9 cellular contexts compared by ENCODE assay signal in the genomic region with DNA sequence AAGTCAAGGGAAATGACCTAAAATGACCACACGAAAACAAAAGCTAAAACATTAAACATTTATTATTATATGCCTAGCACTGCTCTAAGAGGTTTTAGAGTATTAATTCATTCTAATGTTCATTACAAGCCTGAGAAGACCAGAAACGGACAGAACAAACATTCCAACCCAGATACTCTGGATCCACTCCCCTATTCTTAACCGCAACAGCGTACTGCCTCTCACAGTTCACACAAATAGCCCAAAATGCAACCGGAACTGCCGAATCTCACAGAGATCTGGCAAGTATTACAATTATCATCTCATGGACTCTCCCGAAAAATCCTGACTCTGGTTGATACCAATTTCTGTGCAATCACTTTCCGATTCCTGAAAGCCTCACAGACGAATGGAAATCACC. TPM values are rescaled to one million over a fixed set of nuclear protein-coding genes. Genes with fewer than 3 reads are reported as not detected.
DNase-seq lines count a peak whose midpoint lies in the region; ATAC-seq and TF ChIP-seq lines count a peak whose summit lies in the region.
"Had no signal": no experiment of that assay in that cellular context is flagged by ENCODE, and none has a peak within 500 bp of the region (broad histone marks: within the 10 kb centered on the region; RNA-seq: fewer than 3 reads in every experiment).

No MANE protein-coding gene starts in this region.

- 89% methylated on average over 9 of the region's 9 CpGs for WGBS in right cardiac atrium

- H3K36me3 Mint-ChIP-seq in activated naive CD4-positive, alpha-beta T cell treated with anti-CD3 and anti-CD28 coated beads, Interleukin-2, amount 50 U/mL, for 24 hours: peaks cover 31% of the 10 kb centered on the region
- H3K36me3 Mint-ChIP-seq in stimulated activated naive B cell treated with anti-CD40 and anti-IgM and Interleukin-4, amounts not matched to agents 10 μg/mL and 1 μg/mL and 100 μg/mL, for 72 hours: peaks cover 25 to 30% of the 10 kb centered on the region in 2 donors

- H3K4me3 ChIP-seq in WERI-Rb-1 (ENCODE audit: low read depth, low read length) (peak overlapping the region; percentile 66), right cardiac atrium (ENCODE audit: low read length) (peak overlapping the region; percentile 54)

- H3K9me3 ChIP-seq in WERI-Rb-1 (ENCODE audit: severe bottlenecking): peaks cover 2% of the 10 kb centered on the region
- no peaks in the 10 kb centered on the region for H3K9me3 ChIP-seq in right cardiac atrium (ENCODE audit: control insufficient read depth, low read length)

- peaks cover 25% of the 10 kb centered on the region for H3K9me3 Mint-ChIP-seq in activated naive CD4-positive, alpha-beta T cell treated with anti-CD3 and anti-CD28 coated beads, Interleukin-2, amount 50 U/mL, for 24 hours
- peaks cover 10 to 12% of the 10 kb centered on the region in 2 donors for H3K9me3 Mint-ChIP-seq in stimulated activated naive B cell treated with anti-CD40 and anti-IgM and Interleukin-4, amounts not matched to agents 10 μg/mL and 1 μg/mL and 100 μg/mL, for 72 hours

- H3K4me1 ChIP-seq in right cardiac atrium (ENCODE audit: control insufficient read depth, insufficient read depth, low read length): peaks cover 2% of the 10 kb centered on the region

- ATAC-seq in right cardiac atrium: no peak
- no peak for ATAC-seq in stimulated activated naive B cell treated with anti-CD40 and anti-IgM and Interleukin-4, amounts not matched to agents 10 μg/mL and 1 μg/mL and 100 μg/mL, for 72 hours (replicated peaks)
- no peak for ATAC-seq in sciatic nerve
- no peak for ATAC-seq in GM19324 (IDR thresholded peaks at IDR 0.05; ENCODE audit: low FRiP score, unreplicated experiment)

- no peaks in the 10 kb centered on the region for H3K27me3 ChIP-seq in WERI-Rb-1 (ENCODE audit: insufficient read depth, low read depth, severe bottlenecking)
- H3K27me3 ChIP-seq in right cardiac atrium (ENCODE audit: control insufficient read depth, insufficient read depth): no peaks in the 10 kb centered on the region

- peaks cover 3% of the 10 kb centered on the region for H3K36me3 ChIP-seq in WERI-Rb-1

- intact Hi-C loops in right cardiac atrium (cut with DNase I) (loop anchor here in 1 of 4 donors (10.0 kb wide), 1 partner anchor 80 kb away; a partner anchor contains a TSS), sciatic nerve (cut with DNase I) (no loop called here)

- peaks cover 61% of the 10 kb centered on the region for H3K4me1 Mint-ChIP-seq in activated naive CD4-positive, alpha-beta T cell treated with anti-CD3 and anti-CD28 coated beads, Interleukin-2, amount 50 U/mL, for 24 hours
- H3K4me1 Mint-ChIP-seq in stimulated activated naive B cell treated with anti-CD40 and anti-IgM and Interleukin-4, amounts not matched to agents 10 μg/mL and 1 μg/mL and 100 μg/mL, for 72 hours: peaks cover 18 to 50% of the 10 kb centered on the region in 2 donors

- H3K27me3 Mint-ChIP-seq in activated naive CD4-positive, alpha-beta T cell treated with anti-CD3 and anti-CD28 coated beads, Interleukin-2, amount 50 U/mL, for 24 hours: no peaks in the 10 kb centered on the region
- peaks cover 3 to 5% of the 10 kb centered on the region in 2 donors for H3K27me3 Mint-ChIP-seq in stimulated activated naive B cell treated with anti-CD40 and anti-IgM and Interleukin-4, amounts not matched to agents 10 μg/mL and 1 μg/mL and 100 μg/mL, for 72 hours

- DNase-seq in activated naive CD4-positive, alpha-beta T cell (lab: John Stamatoyannopoulos, UW): no peak
- DNase-seq in WERI-Rb-1 (no peak), right cardiac atrium (no peak), sciatic nerve (ENCODE audit: low spot score) (no peak)
- DNase-seq in stimulated activated naive B cell treated with anti-CD40 and anti-IgM and Interleukin-4, amounts not matched to agents 10 μg/mL and 1 μg/mL and 100 μg/mL, for 72 hours: no peak
- no peak for DNase-seq in activated CD4-positive, CD25-positive, alpha-beta regulatory T cell treated with anti-CD3 and anti-CD28 coated beads, Interleukin-2, amount 50 U/mL, for 72 hours
- DNase-seq: NCI-H1694 had no signal

- peak overlapping the region; percentile 99 for H3K4me3 Mint-ChIP-seq in activated naive CD4-positive, alpha-beta T cell treated with anti-CD3 and anti-CD28 coated beads, Interleukin-2, amount 50 U/mL, for 24 hours
- peak overlapping the region; percentile 97 for H3K4me3 Mint-ChIP-seq in stimulated activated naive B cell treated with anti-CD40 and anti-IgM and Interleukin-4, amounts not matched to agents 10 μg/mL and 1 μg/mL and 100 μg/mL, for 72 hours

- H3K27ac Mint-ChIP-seq in activated naive CD4-positive, alpha-beta T cell treated with anti-CD3 and anti-CD28 coated beads, Interleukin-2, amount 50 U/mL, for 24 hours: peak overlapping the region; percentile 83
- H3K27ac Mint-ChIP-seq in stimulated activated naive B cell treated with anti-CD40 and anti-IgM and Interleukin-4, amounts not matched to agents 10 μg/mL and 1 μg/mL and 100 μg/mL, for 72 hours: peak overlapping the region; percentile 31

- H3K27ac ChIP-seq in WERI-Rb-1 (no peak overlapping the region), right cardiac atrium (ENCODE audit: low read length) (no peak overlapping the region)

- no peak for TF ChIP-seq CTCF in WERI-Rb-1 (IDR thresholded peaks at IDR 0.05; ENCODE audit: low read depth, low read length)

RNA-seq across cellular contexts. Expression of a gene that starts 1.4 kb away (rescaled TPM):
- total RNA-seq in right cardiac atrium: 10 to 100 TPM; 29.5 to 35.2 (median 30.9) TPM
- polyA plus RNA-seq in right cardiac atrium: 15.3 TPM
- total RNA-seq in sciatic nerve: 29.6 TPM

RNA-seq across cellular contexts. Expression of a gene that starts 36.1 kb away (rescaled TPM):
- 10 to 100 TPM; 12.1 to 18.5 (median 13.8) TPM for total RNA-seq in right cardiac atrium
- 10.2 TPM for polyA plus RNA-seq in right cardiac atrium
- total RNA-seq in sciatic nerve: 21.7 TPM

RNA-seq across cellular contexts. Expression of a gene that starts 57.8 kb away (rescaled TPM):
- total RNA-seq in right cardiac atrium (10 to 100 TPM in 1 of 4 donors, 1 to 10 TPM in 3; 5.8 to 10.8 (median 9.0) TPM), sciatic nerve (14.3 TPM)
- polyA plus RNA-seq in right cardiac atrium: 4.4 TPM
